Comparison of ENCODE assay signal across 35 cellular contexts in the genomic region with DNA sequence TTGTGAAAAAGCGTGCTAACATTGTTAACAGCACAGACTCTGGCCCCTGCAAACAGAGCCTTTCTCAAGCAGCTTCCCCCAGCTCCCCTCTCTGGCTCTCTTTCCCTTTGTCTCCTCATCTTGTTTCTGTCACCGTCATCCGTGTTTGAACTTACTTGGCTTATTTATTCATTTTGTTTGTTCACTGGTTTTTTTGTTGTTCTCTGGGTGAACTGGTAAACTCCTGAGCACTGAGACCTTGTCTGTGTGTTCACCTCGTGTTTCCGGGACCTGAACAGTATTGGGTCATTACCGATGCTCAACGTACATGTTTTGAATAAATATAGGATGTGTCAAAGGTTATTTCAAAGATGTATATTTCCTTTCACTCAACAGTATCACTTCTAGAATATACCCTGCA.
"Had no signal": no experiment of that assay in that cellular context is flagged by ENCODE, and none has a peak within 500 bp of the region (broad histone marks: within the 10 kb centered on the region; RNA-seq: fewer than 3 reads in every experiment).

No MANE protein-coding gene starts in this region.

- H3K36me3 ChIP-seq: MG63 had no signal

- H3K4me3 ChIP-seq: MG63 had no signal

- H3K9me3 ChIP-seq: MG63 had no signal

- H3K27me3 ChIP-seq: MG63 had no signal

- DNase-seq: Karpas-422, Kasumi-1, MG63, MM.1S, MV-4-11, NCI-H1048, NCI-H1092, NCI-H1092 treated with DMSO at 0.1 percent for 48 hours, NCI-H1105, NCI-H1105 treated with DMSO at 0.1 percent for 48 hours, NCI-H1417, NCI-H1417 treated with DMSO at 0.1 percent for 48 hours, NCI-H1436, NCI-H1436 treated with DMSO at 0.1 percent for 48 hours, NCI-H146, NCI-H1694, NCI-H1694 treated with DMSO at 0.1 percent for 48 hours, NCI-H187, NCI-H187 treated with DMSO at 0.1 percent for 48 hours, NCI-H1930, NCI-H2029, NCI-H2029 treated with DMSO at 0.1 percent for 48 hours, NCI-H2081, NCI-H2081 treated with DMSO at 0.1 percent for 48 hours, NCI-H2107, NCI-H2171, NCI-H2171 treated with DMSO at 0.1 percent for 48 hours, NCI-H2227 treated with DMSO at 0.1 percent for 48 hours, NCI-H226, NCI-H345, NCI-H446, NCI-H446 treated with DMSO at 0.1 percent for 48 hours, NCI-H510A, NCI-H510A treated with DMSO at 0.1 percent for 48 hours, NCI-H524 had no signal
